ENCODE assay signal across 37 cellular contexts in the genomic region with DNA sequence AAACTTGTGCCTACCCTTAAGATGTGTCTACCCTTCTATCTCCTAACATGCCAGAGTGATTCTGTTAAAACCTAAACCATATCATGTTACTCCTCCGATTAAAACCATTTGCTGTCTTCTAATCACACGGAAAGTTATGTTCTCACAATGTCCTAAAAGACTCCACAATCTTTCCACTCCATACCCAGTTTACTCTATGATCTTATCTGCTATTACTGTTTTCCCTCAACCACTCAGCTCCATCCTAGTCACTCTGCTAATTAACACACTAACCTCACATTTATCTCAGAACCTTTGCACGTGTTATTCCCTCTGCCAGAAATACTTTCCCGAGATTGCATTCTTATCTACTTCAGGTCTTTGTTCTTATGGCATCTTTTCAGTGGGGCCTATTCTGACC.
"Had no signal": no experiment of that assay in that cellular context is flagged by ENCODE, and none has a peak within 500 bp of the region (broad histone marks: within the 10 kb centered on the region; RNA-seq: fewer than 3 reads in every experiment).

No MANE protein-coding gene starts in this region.

- H3K36me3 ChIP-seq: ascending aorta, brain microvascular endothelial cell, breast epithelium had no signal

- H3K27me3 Mint-ChIP-seq: activated B cell treated with CpG ODN at 0.5 μM for 24 hours; activated CD4-positive, alpha-beta memory T cell treated with anti-CD3 and anti-CD28 coated beads for 36 hours; activated CD4-positive, alpha-beta T cell treated with anti-CD3 and anti-CD28 coated beads, Interleukin-2, amount 10 ng/mL, durations not matched to agents 24 days and 14 days; activated CD8-positive, alpha-beta T cell treated with anti-CD3 and anti-CD28 coated beads for 36 hours; activated naive CD4-positive, alpha-beta T cell treated with anti-CD3 and anti-CD28 coated beads, Interleukin-2, amount 10 ng/mL, durations not matched to agents 7 days and 5 days; activated naive CD4-positive, alpha-beta T cell treated with anti-CD3 and anti-CD28 coated beads, Interleukin-2, amount 50 U/mL, for 24 hours; activated naive CD8-positive, alpha-beta T cell; activated naive CD8-positive, alpha-beta T cell treated with anti-CD3 and anti-CD28 coated beads, Interleukin-2, amount 10 ng/mL, durations not matched to agents 7 days and 5 days; activated naive CD8-positive, alpha-beta T cell treated with anti-CD3 and anti-CD28 coated beads, Interleukin-2, amount 50 U/mL, for 24 hours; activated T-helper 17 cell treated with anti-CD3 and anti-CD28 coated beads, Interleukin-2, amount 50 U/mL, for 72 hours had no signal

- H3K4me3 ChIP-seq: ascending aorta, body of pancreas, breast epithelium had no signal

- H3K4me3 Mint-ChIP-seq: activated B cell treated with CpG ODN at 0.5 μM for 24 hours; activated CD4-positive, alpha-beta memory T cell treated with anti-CD3 and anti-CD28 coated beads for 36 hours; activated CD4-positive, alpha-beta T cell treated with anti-CD3 and anti-CD28 coated beads, Interleukin-2, amount 10 ng/mL, durations not matched to agents 24 days and 14 days; activated CD8-positive, alpha-beta T cell treated with anti-CD3 and anti-CD28 coated beads for 36 hours; activated naive CD4-positive, alpha-beta T cell treated with anti-CD3 and anti-CD28 coated beads, Interleukin-2, amount 10 ng/mL, durations not matched to agents 7 days and 5 days; activated naive CD4-positive, alpha-beta T cell treated with anti-CD3 and anti-CD28 coated beads, Interleukin-2, amount 50 U/mL, for 24 hours; activated naive CD8-positive, alpha-beta T cell; activated naive CD8-positive, alpha-beta T cell treated with anti-CD3 and anti-CD28 coated beads, Interleukin-2, amount 10 ng/mL, durations not matched to agents 7 days and 5 days; activated naive CD8-positive, alpha-beta T cell treated with anti-CD3 and anti-CD28 coated beads, Interleukin-2, amount 50 U/mL, for 24 hours; activated T-cell treated with anti-CD3 and anti-CD28 coated beads, Interleukin-2, amount 50 U/mL, for 4 hours; activated T-cell treated with anti-CD3 and anti-CD28 coated beads, Interleukin-2, amount 50 U/mL, for 72 hours; activated T-helper 1 cell treated with anti-CD3 and anti-CD28 coated beads, Interleukin-12 subunit alpha, Interleukin-12 subunit beta, Interleukin-2, Interleukin-4 antibody, amounts not matched to agents 30 ng/mL and 10 ng/mL and 1 ng/mL, durations not matched to agents 14 hours and 24 hours and 36 hours; activated T-helper 17 cell treated with anti-CD3 and anti-CD28 coated beads, Interleukin-2, amount 50 U/mL, for 72 hours; T-helper 1 cell treated with Interleukin-12 subunit alpha and Interleukin-12 subunit beta and Interleukin-4 antibody, amounts not matched to agents 30 μg/mL and 1 μg/mL, for 36 hours; T-helper 2 cell treated with Interferon-gamma antibody and Interleukin-4, amounts not matched to agents 5 μg/mL and 100 μg/mL, for 36 hours had no signal

- H3K4me1 ChIP-seq: ascending aorta, body of pancreas, breast epithelium had no signal

- H3K9me3 Mint-ChIP-seq: activated B cell treated with CpG ODN at 0.5 μM for 24 hours; activated CD4-positive, alpha-beta memory T cell treated with anti-CD3 and anti-CD28 coated beads for 36 hours; activated CD4-positive, alpha-beta T cell treated with anti-CD3 and anti-CD28 coated beads, Interleukin-2, amount 10 ng/mL, durations not matched to agents 24 days and 14 days; activated CD8-positive, alpha-beta T cell treated with anti-CD3 and anti-CD28 coated beads for 36 hours; activated naive CD4-positive, alpha-beta T cell treated with anti-CD3 and anti-CD28 coated beads, Interleukin-2, amount 10 ng/mL, durations not matched to agents 7 days and 5 days; activated naive CD4-positive, alpha-beta T cell treated with anti-CD3 and anti-CD28 coated beads, Interleukin-2, amount 50 U/mL, for 24 hours; activated naive CD8-positive, alpha-beta T cell treated with anti-CD3 and anti-CD28 coated beads, Interleukin-2, amount 10 ng/mL, durations not matched to agents 7 days and 5 days; activated naive CD8-positive, alpha-beta T cell treated with anti-CD3 and anti-CD28 coated beads, Interleukin-2, amount 50 U/mL, for 24 hours; activated T-cell treated with anti-CD3 and anti-CD28 coated beads, Interleukin-2, amount 50 U/mL, for 4 hours; activated T-cell treated with anti-CD3 and anti-CD28 coated beads, Interleukin-2, amount 50 U/mL, for 72 hours; activated T-helper 1 cell treated with anti-CD3 and anti-CD28 coated beads, Interleukin-12 subunit alpha, Interleukin-12 subunit beta, Interleukin-2, Interleukin-4 antibody, amounts not matched to agents 30 ng/mL and 10 ng/mL and 1 ng/mL, durations not matched to agents 14 hours and 24 hours and 36 hours; activated T-helper 17 cell treated with anti-CD3 and anti-CD28 coated beads, Interleukin-2, amount 50 U/mL, for 72 hours; T-helper 1 cell treated with Interleukin-12 subunit alpha and Interleukin-12 subunit beta and Interleukin-4 antibody, amounts not matched to agents 30 μg/mL and 1 μg/mL, for 36 hours; T-helper 2 cell treated with Interferon-gamma antibody and Interleukin-4, amounts not matched to agents 5 μg/mL and 100 μg/mL, for 36 hours had no signal

- ATAC-seq: activated CD8-positive, alpha-beta T cell treated with anti-CD3 and anti-CD28 coated beads for 36 hours; activated naive CD8-positive, alpha-beta T cell treated with anti-CD3 and anti-CD28 coated beads, Interleukin-2, amount 50 U/mL, for 24 hours; activated T-cell treated with anti-CD3 and anti-CD28 coated beads, Interleukin-2, amount 50 U/mL, for 4 hours; activated T-cell treated with anti-CD3 and anti-CD28 coated beads, Interleukin-2, amount 50 U/mL, for 72 hours; activated T-helper 17 cell treated with anti-CD3 and anti-CD28 coated beads, Interleukin-2, amount 50 U/mL, for 72 hours; body of pancreas had no signal

- H3K36me3 Mint-ChIP-seq: activated CD4-positive, alpha-beta memory T cell treated with anti-CD3 and anti-CD28 coated beads for 36 hours; activated naive CD4-positive, alpha-beta T cell treated with anti-CD3 and anti-CD28 coated beads, Interleukin-2, amount 10 ng/mL, durations not matched to agents 7 days and 5 days; activated naive CD4-positive, alpha-beta T cell treated with anti-CD3 and anti-CD28 coated beads, Interleukin-2, amount 50 U/mL, for 24 hours; activated naive CD8-positive, alpha-beta T cell; activated naive CD8-positive, alpha-beta T cell treated with anti-CD3 and anti-CD28 coated beads, Interleukin-2, amount 10 ng/mL, durations not matched to agents 7 days and 5 days had no signal

- H3K27ac ChIP-seq: ascending aorta, body of pancreas, brain microvascular endothelial cell, breast epithelium, VCaP had no signal

- DNase-seq: activated B cell treated with CpG ODN at 0.5 μM for 24 hours; activated CD4-positive, alpha-beta memory T cell treated with anti-CD3 and anti-CD28 coated beads for 36 hours; activated CD4-positive, alpha-beta T cell treated with anti-CD3 and anti-CD28 coated beads for 4 hours; activated CD4-positive, alpha-beta T cell treated with anti-CD3 and anti-CD28 coated beads, Interleukin-2, amount 10 ng/mL, durations not matched to agents 24 days and 14 days; activated CD4-positive, alpha-beta T cell treated with anti-CD3 and anti-CD28 coated beads, Interleukin-2, amount 50 U/mL, for 1 hour; activated CD4-positive, alpha-beta T cell treated with anti-CD3 and anti-CD28 coated beads, Interleukin-2, amount 50 U/mL, for 4 hours; activated CD4-positive, CD25-positive, alpha-beta regulatory T cell treated with anti-CD3 and anti-CD28 coated beads, Interleukin-2, amount 50 U/mL, for 72 hours; activated CD8-positive, alpha-beta memory T cell treated with anti-CD3 and anti-CD28 coated beads, Interleukin-2, amount 50 U/mL, for 4 hours; activated CD8-positive, alpha-beta T cell treated with anti-CD3 and anti-CD28 coated beads for 36 hours; activated effector memory CD4-positive, alpha-beta T cell treated with anti-CD3 and anti-CD28 coated beads, Interleukin-2, amount 50 U/mL, for 16 hours; activated gamma-delta T cell treated with Interleukin-2 at 50 U/mL for 16 hours; activated naive CD4-positive, alpha-beta T cell; activated naive CD4-positive, alpha-beta T cell treated with anti-CD3 and anti-CD28 coated beads, Interleukin-2, amount 10 ng/mL, durations not matched to agents 7 days and 5 days; activated naive CD8-positive, alpha-beta T cell treated with anti-CD3 and anti-CD28 coated beads, Interleukin-2, amount 10 ng/mL, durations not matched to agents 7 days and 5 days; activated naive CD8-positive, alpha-beta T cell treated with anti-CD3 and anti-CD28 coated beads, Interleukin-2, amount 50 U/mL, for 24 hours; activated T-cell treated with anti-CD3 and anti-CD28 coated beads for 4 hours; activated T-cell treated with anti-CD3 and anti-CD28 coated beads, Interleukin-2, amount 50 U/mL, for 1 hour; activated T-cell treated with anti-CD3 and anti-CD28 coated beads, Interleukin-2, amount 50 U/mL, for 4 hours; activated T-cell treated with anti-CD3 and anti-CD28 coated beads, Interleukin-2, amount 50 U/mL, for 72 hours; amygdala; anterior cingulate cortex; body of pancreas; brain microvascular endothelial cell; central memory CD4-positive, alpha-beta T cell; T-helper 1 cell; T-helper 2 cell; T-helper 9 cell had no signal

- H3K4me1 Mint-ChIP-seq: activated B cell treated with CpG ODN at 0.5 μM for 24 hours; activated CD4-positive, alpha-beta T cell treated with anti-CD3 and anti-CD28 coated beads, Interleukin-2, amount 10 ng/mL, durations not matched to agents 24 days and 14 days; activated naive CD4-positive, alpha-beta T cell treated with anti-CD3 and anti-CD28 coated beads, Interleukin-2, amount 50 U/mL, for 24 hours; activated T-helper 17 cell treated with anti-CD3 and anti-CD28 coated beads, Interleukin-2, amount 50 U/mL, for 72 hours had no signal

- FAIRE-seq: TTC549 had no signal

- H3K9me3 ChIP-seq: ascending aorta, body of pancreas had no signal

- H3K27ac Mint-ChIP-seq: activated B cell treated with CpG ODN at 0.5 μM for 24 hours; activated CD4-positive, alpha-beta memory T cell treated with anti-CD3 and anti-CD28 coated beads for 36 hours; activated CD4-positive, alpha-beta T cell treated with anti-CD3 and anti-CD28 coated beads, Interleukin-2, amount 10 ng/mL, durations not matched to agents 24 days and 14 days; activated CD8-positive, alpha-beta T cell treated with anti-CD3 and anti-CD28 coated beads for 36 hours; activated naive CD4-positive, alpha-beta T cell treated with anti-CD3 and anti-CD28 coated beads, Interleukin-2, amount 10 ng/mL, durations not matched to agents 7 days and 5 days; activated naive CD4-positive, alpha-beta T cell treated with anti-CD3 and anti-CD28 coated beads, Interleukin-2, amount 50 U/mL, for 24 hours; activated naive CD8-positive, alpha-beta T cell; activated naive CD8-positive, alpha-beta T cell treated with anti-CD3 and anti-CD28 coated beads, Interleukin-2, amount 10 ng/mL, durations not matched to agents 7 days and 5 days; activated naive CD8-positive, alpha-beta T cell treated with anti-CD3 and anti-CD28 coated beads, Interleukin-2, amount 50 U/mL, for 24 hours; activated T-cell treated with anti-CD3 and anti-CD28 coated beads, Interleukin-2, amount 50 U/mL, for 72 hours; activated T-helper 1 cell treated with anti-CD3 and anti-CD28 coated beads, Interleukin-12 subunit alpha, Interleukin-12 subunit beta, Interleukin-2, Interleukin-4 antibody, amounts not matched to agents 30 ng/mL and 10 ng/mL and 1 ng/mL, durations not matched to agents 14 hours and 24 hours and 36 hours; activated T-helper 17 cell treated with anti-CD3 and anti-CD28 coated beads, Interleukin-2, amount 50 U/mL, for 72 hours; T-helper 1 cell treated with Interleukin-12 subunit alpha and Interleukin-12 subunit beta and Interleukin-4 antibody, amounts not matched to agents 30 μg/mL and 1 μg/mL, for 36 hours; T-helper 2 cell treated with Interferon-gamma antibody and Interleukin-4, amounts not matched to agents 5 μg/mL and 100 μg/mL, for 36 hours had no signal

- H3K27me3 ChIP-seq: ascending aorta, body of pancreas, brain microvascular endothelial cell had no signal
